1 cellular context compared by ENCODE assay signal in the genomic region with DNA sequence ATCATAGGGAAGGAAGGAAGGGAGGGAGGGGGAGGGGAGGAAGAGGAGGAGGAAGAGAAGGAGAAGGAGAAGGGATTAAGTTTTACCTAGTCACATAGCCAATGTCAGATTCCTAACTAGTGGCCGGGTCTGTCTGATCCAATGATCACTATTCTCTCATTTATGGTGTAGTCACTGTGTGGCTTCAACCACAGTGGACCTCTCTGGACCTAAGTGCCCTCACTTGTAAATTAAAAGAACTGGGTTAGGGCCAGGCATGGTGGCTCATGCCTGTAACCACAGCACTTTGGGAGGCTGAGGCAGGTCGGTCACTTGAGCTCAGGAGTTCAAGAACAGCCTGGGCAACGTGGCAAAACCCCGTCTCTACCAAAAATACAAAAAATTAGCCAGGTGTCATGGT.
TF ChIP-seq lines count a peak whose summit lies in the region.

No MANE protein-coding gene starts in this region.

TF ChIP-seq in IMR-90, 13 proteins besides CTCF, POLR2A, EP300 and RAD21:
- TF ChIP-seq RFX5 (IDR thresholded peaks at IDR 0.05; ENCODE audit: low read depth, low read length) (no peak), USF2 (IDR thresholded peaks at IDR 0.05; ENCODE audit: low read depth, low read length) (no peak), BHLHE40 (IDR thresholded peaks at IDR 0.05; ENCODE audit: low read depth, low read length) (no peak), FOS (IDR thresholded peaks at IDR 0.05; ENCODE audit: low read depth, low read length) (no peak), ELK1 (IDR thresholded peaks at IDR 0.05; ENCODE audit: borderline replicate concordance, low read depth, low read length) (no peak), CHD1 (IDR thresholded peaks at IDR 0.05; ENCODE audit: low read depth, low read length) (no peak), SMC3 (IDR thresholded peaks at IDR 0.05; ENCODE audit: low read depth, low read length) (no peak), CEBPB (IDR thresholded peaks at IDR 0.05; ENCODE audit: low read depth, low read length) (no peak), RCOR1 (IDR thresholded peaks at IDR 0.05; ENCODE audit: insufficient replicate concordance, low read length) (no peak)
